Comparison of ENCODE assay signal across 8 cellular contexts in the genomic region with DNA sequence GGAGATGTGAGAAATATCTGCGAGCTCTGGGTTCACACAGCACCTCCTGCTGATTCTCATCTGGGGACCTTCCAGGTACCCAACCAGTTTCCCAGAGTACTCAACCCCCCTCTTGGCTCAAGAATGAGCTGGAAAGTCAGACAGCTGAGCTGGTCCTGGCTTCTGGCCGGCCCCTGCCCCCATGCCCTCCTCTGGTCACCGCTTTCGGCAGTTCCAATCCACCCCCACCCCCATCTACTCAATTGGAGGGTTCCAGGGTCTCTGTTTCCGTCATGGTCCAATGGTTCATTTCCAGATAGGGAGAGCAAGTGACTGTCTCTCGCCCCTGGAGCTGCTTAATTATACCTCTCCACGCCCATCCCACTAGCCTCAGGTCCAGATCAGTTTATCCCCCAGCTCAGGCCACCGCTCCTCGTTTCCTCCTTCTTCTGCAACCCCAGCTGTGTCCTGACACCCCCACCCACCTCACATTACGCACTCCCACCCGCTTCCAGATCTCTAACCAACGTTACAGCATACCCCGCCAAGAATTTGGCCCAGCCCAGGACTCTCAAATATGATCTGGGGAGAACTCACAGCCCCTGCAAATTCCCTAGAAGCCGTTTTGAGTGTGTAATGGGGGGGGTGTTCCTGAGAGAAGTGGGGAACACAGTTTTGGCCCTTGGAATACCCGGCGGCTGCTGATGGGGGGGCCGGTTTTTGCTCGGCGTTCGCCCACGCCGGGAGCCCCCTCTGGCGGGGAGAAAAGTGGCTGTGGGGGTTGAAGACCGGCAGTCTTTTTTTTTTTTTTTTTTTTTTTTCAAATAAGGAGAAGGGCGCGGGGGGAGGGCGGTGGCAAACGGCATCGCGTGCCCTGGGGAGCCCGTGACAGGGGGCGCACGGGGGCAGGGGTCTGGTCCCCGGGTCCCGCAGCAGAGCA. TPM values are rescaled to one million over a fixed set of nuclear protein-coding genes. Genes with fewer than 3 reads are reported as not detected.
DNase-seq lines count a peak whose midpoint lies in the region; ATAC-seq and TF ChIP-seq lines count a peak whose summit lies in the region.

No MANE protein-coding gene starts in this region.

- no peak for ATAC-seq in activated CD8-positive, alpha-beta memory T cell treated with anti-CD3 and anti-CD28 coated beads, Interleukin-2, amount 10 ng/mL, durations not matched to agents 7 days and 5 days
- no peak for ATAC-seq in stimulated activated naive B cell treated with anti-CD40 and anti-IgM and Interleukin-4, amounts not matched to agents 10 μg/mL and 1 μg/mL and 100 μg/mL, for 72 hours (replicated peaks)
- ATAC-seq in GM21381 (IDR thresholded peaks at IDR 0.05; ENCODE audit: unreplicated experiment): no peak

- H3K27ac ChIP-seq in dorsolateral prefrontal cortex: peak overlapping the region in 13 of 59 donors; percentile 1 to 85 (median 44)
- H3K27ac ChIP-seq in transverse colon: no peak overlapping the region

- H3K36me3 Mint-ChIP-seq in activated CD8-positive, alpha-beta memory T cell treated with anti-CD3 and anti-CD28 coated beads, Interleukin-2, amount 10 ng/mL, durations not matched to agents 7 days and 5 days: peaks cover 15% of the 10 kb centered on the region
- H3K36me3 Mint-ChIP-seq in stimulated activated naive B cell treated with anti-CD40 and anti-IgM and Interleukin-4, amounts not matched to agents 10 μg/mL and 1 μg/mL and 100 μg/mL, for 72 hours: peaks cover 2 to 9% of the 10 kb centered on the region in 2 donors

- H3K4me3 Mint-ChIP-seq in activated CD8-positive, alpha-beta memory T cell treated with anti-CD3 and anti-CD28 coated beads, Interleukin-2, amount 10 ng/mL, durations not matched to agents 7 days and 5 days: peak overlapping the region; percentile 85
- H3K4me3 Mint-ChIP-seq in stimulated activated naive B cell treated with anti-CD40 and anti-IgM and Interleukin-4, amounts not matched to agents 10 μg/mL and 1 μg/mL and 100 μg/mL, for 72 hours: peak overlapping the region; percentile 86 to 91

- peaks cover 4% of the 10 kb centered on the region for H3K27me3 Mint-ChIP-seq in activated CD8-positive, alpha-beta memory T cell treated with anti-CD3 and anti-CD28 coated beads, Interleukin-2, amount 10 ng/mL, durations not matched to agents 7 days and 5 days
- peaks cover 39 to 40% of the 10 kb centered on the region in 2 donors for H3K27me3 Mint-ChIP-seq in stimulated activated naive B cell treated with anti-CD40 and anti-IgM and Interleukin-4, amounts not matched to agents 10 μg/mL and 1 μg/mL and 100 μg/mL, for 72 hours

- CTCF ChIA-PET in activated CD8-positive, alpha-beta memory T cell treated with anti-CD3 and anti-CD28 coated beads, Interleukin-2, amount 10 ng/mL, durations not matched to agents 7 days and 5 days (lab: Charles Lee): interaction anchor here (1.0 to 23.2 kb wide), 11 partner anchors 4 to 158 kb away, joined by 3 to 1020 read pairs (median 8); partner anchors contain the start of genes CDC37, ICAM1, PDE4A and TYK2

- peaks cover 0 to 3% of the 10 kb centered on the region in 2 donors for H3K9me3 ChIP-seq in transverse colon

- H3K27ac Mint-ChIP-seq in activated CD8-positive, alpha-beta memory T cell treated with anti-CD3 and anti-CD28 coated beads, Interleukin-2, amount 10 ng/mL, durations not matched to agents 7 days and 5 days: peak overlapping the region; percentile 79
- peak overlapping the region; percentile 81 for H3K27ac Mint-ChIP-seq in stimulated activated naive B cell treated with anti-CD40 and anti-IgM and Interleukin-4, amounts not matched to agents 10 μg/mL and 1 μg/mL and 100 μg/mL, for 72 hours

- intact Hi-C loops in dorsolateral prefrontal cortex (cut with DNase I): no loop called here
- intact Hi-C loops in transverse colon (cut with DNase I; ENCODE audit: low total_unique reads): no loop called here

- TF ChIP-seq CTCF in dorsolateral prefrontal cortex (IDR thresholded peaks at IDR 0.05 in 54 of 56, conservative IDR thresholded peaks at IDR 0.05 in 2 of 56; ENCODE audit: low read depth in 1 of 56, partially characterized antibody in 56 of 56) (no peak), transverse colon (IDR thresholded peaks at IDR 0.05) (no peak)

- H3K9me3 Mint-ChIP-seq in activated CD8-positive, alpha-beta memory T cell treated with anti-CD3 and anti-CD28 coated beads, Interleukin-2, amount 10 ng/mL, durations not matched to agents 7 days and 5 days (ENCODE audit: low read depth): no peaks in the 10 kb centered on the region
- H3K9me3 Mint-ChIP-seq in stimulated activated naive B cell treated with anti-CD40 and anti-IgM and Interleukin-4, amounts not matched to agents 10 μg/mL and 1 μg/mL and 100 μg/mL, for 72 hours: peaks cover 3% of the 10 kb centered on the region in 2 donors

- H3K4me3 ChIP-seq in dorsolateral prefrontal cortex (peak overlapping the region in 40 of 59 donors; percentile 8 to 65 (median 54)), transverse colon (peak overlapping the region in 1 of 4 donors; percentile 23)

- peak; percentile 66 for DNase-seq in activated CD8-positive, alpha-beta memory T cell treated with anti-CD3 and anti-CD28 coated beads, Interleukin-2, amount 10 ng/mL, durations not matched to agents 7 days and 5 days
- DNase-seq in activated CD8-positive, alpha-beta memory T cell treated with anti-CD3 and anti-CD28 coated beads, Interleukin-2, amount 50 U/mL, for 4 hours: no peak
- DNase-seq in NCI-H524 treated with DMSO at 0.1 percent for 48 hours (lab: John Stamatoyannopoulos, UW) (peak; percentile 17), dorsolateral prefrontal cortex (no peak), transverse colon (no peak)
- no peak for DNase-seq in stimulated activated naive B cell treated with anti-CD40 and anti-IgM and Interleukin-4, amounts not matched to agents 10 μg/mL and 1 μg/mL and 100 μg/mL, for 72 hours
- no peak for DNase-seq in stimulated activated CD4-positive, alpha-beta T cell treated with anti-CD3 and anti-CD28 coated beads, Interleukin-2, amount 100 ng/mL, for 48 hours

- peaks cover 0 to 66% (median 40%) of the 10 kb centered on the region in 45 donors for H3K27me3 ChIP-seq in dorsolateral prefrontal cortex
- H3K27me3 ChIP-seq in transverse colon: peaks cover 99% of the 10 kb centered on the region

- no peak for TF ChIP-seq POLR2A in transverse colon (IDR thresholded peaks at IDR 0.05)

- peaks cover 9 to 42% (median 32%) of the 10 kb centered on the region in 4 donors for H3K4me1 ChIP-seq in transverse colon

- in situ Hi-C loops in transverse colon (cut with MboI; ENCODE audit: low pct_ligation_motif_present in 1 of 4, low pct_unique_long_range_greater_than_20kb in 1 of 4, low sequenced_read_pairs in 3 of 4): no loop called here

- no peak for TF ChIP-seq EP300 in transverse colon (IDR thresholded peaks at IDR 0.05; ENCODE audit: low read depth)

- WGBS in transverse colon (ENCODE audit: low coverage in 1 of 2), 2 donors: 3 to 5% methylated on average over 5 to 24 of the region's 35 CpGs

- H3K36me3 ChIP-seq in transverse colon: no peaks in the 10 kb centered on the region

- H3K4me1 Mint-ChIP-seq in activated CD8-positive, alpha-beta memory T cell treated with anti-CD3 and anti-CD28 coated beads, Interleukin-2, amount 10 ng/mL, durations not matched to agents 7 days and 5 days: peaks cover 64% of the 10 kb centered on the region
- peaks cover 50 to 80% of the 10 kb centered on the region in 2 donors for H3K4me1 Mint-ChIP-seq in stimulated activated naive B cell treated with anti-CD40 and anti-IgM and Interleukin-4, amounts not matched to agents 10 μg/mL and 1 μg/mL and 100 μg/mL, for 72 hours

RNA-seq across cellular contexts. Expression of gene PDE4A, which starts 1.8 kb away (rescaled TPM):
- total RNA-seq in activated CD8-positive, alpha-beta memory T cell treated with anti-CD3 and anti-CD28 coated beads, Interleukin-2, amount 10 ng/mL, durations not matched to agents 7 days and 5 days: 100 to 1,000 TPM in 1 of 2 experiments, 10 to 100 TPM in 1; 74.9 to 103 TPM
- total RNA-seq in dorsolateral prefrontal cortex (10 to 100 TPM; 23.3 to 88.7 (median 59.0) TPM), transverse colon (10 to 100 TPM in 3 of 4 donors, 1 to 10 TPM in 1; 9.0 to 15.9 (median 13.1) TPM)

RNA-seq across cellular contexts. Expression of gene CDC37, which starts 15.2 kb away (rescaled TPM):
- total RNA-seq in activated CD8-positive, alpha-beta memory T cell treated with anti-CD3 and anti-CD28 coated beads, Interleukin-2, amount 10 ng/mL, durations not matched to agents 7 days and 5 days: 100 to 1,000 TPM; 283 to 309 TPM
- total RNA-seq in dorsolateral prefrontal cortex: 100 to 1,000 TPM in 117 of 120 experiments, 10 to 100 TPM in 3; 92.2 to 206 (median 145) TPM
- total RNA-seq in transverse colon: 100 to 1,000 TPM; 125 to 168 (median 162) TPM

RNA-seq across cellular contexts. Expression of gene TYK2, which starts 38.2 kb away (rescaled TPM):
- 100 to 1,000 TPM; 277 to 296 TPM for total RNA-seq in activated CD8-positive, alpha-beta memory T cell treated with anti-CD3 and anti-CD28 coated beads, Interleukin-2, amount 10 ng/mL, durations not matched to agents 7 days and 5 days
- total RNA-seq in dorsolateral prefrontal cortex: 100 to 1,000 TPM in 94 of 120 experiments, 10 to 100 TPM in 26; 69.3 to 186 (median 118) TPM
- total RNA-seq in transverse colon: 100 to 1,000 TPM; 111 to 463 (median 201) TPM

Comparison
In these comparisons a context has a peak if more than half of its experiments do, and no peak if none do; other contexts are left out.
1. DNase-seq: peak in activated CD8-positive, alpha-beta memory T cell treated with anti-CD3 and anti-CD28 coated beads, Interleukin-2, amount 10 ng/mL, durations not matched to agents 7 days and 5 days (single experiment) and NCI-H524 treated with DMSO at 0.1 percent for 48 hours (single experiment); none in activated CD8-positive, alpha-beta memory T cell treated with anti-CD3 and anti-CD28 coated beads, Interleukin-2, amount 50 U/mL, for 4 hours (single experiment), dorsolateral prefrontal cortex (0 of 10), stimulated activated naive B cell treated with anti-CD40 and anti-IgM and Interleukin-4, amounts not matched to agents 10 μg/mL and 1 μg/mL and 100 μg/mL, for 72 hours (single experiment), stimulated activated CD4-positive, alpha-beta T cell treated with anti-CD3 and anti-CD28 coated beads, Interleukin-2, amount 100 ng/mL, for 48 hours (0 of 2) and transverse colon (single experiment).